9 cellular contexts compared by ENCODE assay signal in genomic region chr17:80478487-80479245, GRCh38. TPM values are rescaled to one million over a fixed set of nuclear protein-coding genes. Genes with fewer than 3 reads are reported as not detected.
A peak's percentile ranks its signal among the peaks of the same experiment; 100 is the strongest.
DNase-seq lines count a peak whose midpoint lies in the region; ATAC-seq and TF ChIP-seq lines count a peak whose summit lies in the region.
"Had no signal": no experiment of that assay in that cellular context is flagged by ENCODE, and none has a peak within 500 bp of the region (broad histone marks: within the 10 kb centered on the region; RNA-seq: fewer than 3 reads in every experiment).

No MANE protein-coding gene starts in this region.

- no peak overlapping the region for H3K4me3 ChIP-seq in CD8-positive, alpha-beta T cell (ENCODE audit: low read depth, low read length)
- H3K4me3 ChIP-seq in SJSA1: peak overlapping the region; percentile 27
- H3K4me3 ChIP-seq in right cardiac atrium (ENCODE audit: low read length): peak overlapping the region; percentile 31
- H3K4me3 ChIP-seq in sigmoid colon: peak overlapping the region; percentile 30 to 64 (median 58)

- H3K27me3 Mint-ChIP-seq in CD8-positive, alpha-beta T cell (ENCODE audit: low read depth): peaks cover 57% of the 10 kb centered on the region

- H3K36me3 Mint-ChIP-seq in CD8-positive, alpha-beta T cell: no peaks in the 10 kb centered on the region

- ATAC-seq in CD8-positive, alpha-beta T cell: no peak
- ATAC-seq in right cardiac atrium (peak in 1 of 2 donors; percentile 4), HG02798 (IDR thresholded peaks at IDR 0.05; ENCODE audit: poor library complexity, unreplicated experiment) (no peak), GM21723 (IDR thresholded peaks at IDR 0.05; ENCODE audit: unreplicated experiment) (no peak)

- H3K9me3 ChIP-seq in CD8-positive, alpha-beta T cell (ENCODE audit: low read length): no peaks in the 10 kb centered on the region
- peaks cover 13% of the 10 kb centered on the region for H3K9me3 ChIP-seq in SJSA1 (replicated peaks)
- no peaks in the 10 kb centered on the region for H3K9me3 ChIP-seq in right cardiac atrium (ENCODE audit: control insufficient read depth, low read length)
- no peaks in the 10 kb centered on the region for H3K9me3 ChIP-seq in sigmoid colon

- H3K27ac Mint-ChIP-seq in CD8-positive, alpha-beta T cell: no peak overlapping the region

- no peaks in the 10 kb centered on the region for H3K9me3 Mint-ChIP-seq in CD8-positive, alpha-beta T cell

- no peak for DNase-seq in CD8-positive, alpha-beta T cell
- DNase-seq in SJSA1 (ENCODE audit: low read depth in 1 of 2, low spot score in 2 of 2) (no peak), right cardiac atrium (peak in 2 of 3 donors; percentile 40 to 41), sigmoid colon (no peak), NCI-H1417 treated with DMSO at 0.1 percent for 48 hours (lab: John Stamatoyannopoulos, UW) (no peak)
- DNase-seq: activated gamma-delta T cell treated with Interleukin-2 at 50 U/mL for 16 hours had no signal

- H3K36me3 ChIP-seq in CD8-positive, alpha-beta T cell (ENCODE audit: insufficient read depth, low read length): no peaks in the 10 kb centered on the region
- H3K36me3 ChIP-seq in SJSA1: no peaks in the 10 kb centered on the region; the same call in 1 of the 2 replicates
- no peaks in the 10 kb centered on the region for H3K36me3 ChIP-seq in sigmoid colon

- no peak overlapping the region for H3K27ac ChIP-seq in CD8-positive, alpha-beta T cell (ENCODE audit: low read depth, low read length)
- no peak overlapping the region for H3K27ac ChIP-seq in SJSA1
- no peak overlapping the region for H3K27ac ChIP-seq in right cardiac atrium (ENCODE audit: low read length)
- peak overlapping the region in 1 of 4 donors; percentile 22 for H3K27ac ChIP-seq in sigmoid colon
- H3K27ac ChIP-seq: epithelial cell of prostate had no signal

- intact Hi-C loops in CD8-positive, alpha-beta T cell (cut with DNase I, micrococcal nuclease): no loop called here
- intact Hi-C loops in right cardiac atrium (cut with DNase I) (no loop called here), sigmoid colon (cut with DNase I) (loop anchor here (1.0 to 10.0 kb wide), 4 partner anchors 52 to 384 kb away; no protein-coding TSS in a partner anchor)

- H3K4me1 ChIP-seq in CD8-positive, alpha-beta T cell (ENCODE audit: insufficient read depth, low read length): peaks cover 26% of the 10 kb centered on the region
- peaks cover 51% of the 10 kb centered on the region for H3K4me1 ChIP-seq in SJSA1 (replicated peaks)
- H3K4me1 ChIP-seq in right cardiac atrium (ENCODE audit: control insufficient read depth, insufficient read depth, low read length): peaks cover 2% of the 10 kb centered on the region
- H3K4me1 ChIP-seq in sigmoid colon: peaks cover 6 to 51% (median 49%) of the 10 kb centered on the region in 4 donors

- no peak for TF ChIP-seq POLR2A in sigmoid colon (IDR thresholded peaks at IDR 0.05)

- TF ChIP-seq CTCF in CD8-positive, alpha-beta T cell (IDR thresholded peaks at IDR 0.05): no peak
- no peak for TF ChIP-seq CTCF in sigmoid colon (IDR thresholded peaks at IDR 0.05)

- peaks cover 17% of the 10 kb centered on the region for H3K4me1 Mint-ChIP-seq in CD8-positive, alpha-beta T cell (ENCODE audit: low read depth)

- TF ChIP-seq EP300 in sigmoid colon (IDR thresholded peaks at IDR 0.05): no peak

- H3K27me3 ChIP-seq in CD8-positive, alpha-beta T cell (ENCODE audit: insufficient read depth, low read length): peaks cover 42% of the 10 kb centered on the region
- peaks cover 82% of the 10 kb centered on the region for H3K27me3 ChIP-seq in SJSA1 (replicated peaks)
- H3K27me3 ChIP-seq in right cardiac atrium (ENCODE audit: control insufficient read depth, insufficient read depth): no peaks in the 10 kb centered on the region
- peaks cover 25 to 83% (median 72%) of the 10 kb centered on the region in 3 donors for H3K27me3 ChIP-seq in sigmoid colon

- WGBS in right cardiac atrium: 4% methylated on average over 51 of the region's 51 CpGs
- WGBS in sigmoid colon, 2 donors: 5 to 7% methylated on average over 51 of the region's 51 CpGs

- CTCF ChIA-PET in CD8-positive, alpha-beta T cell (lab: Charles Lee): interaction anchor here (0.7 to 1.0 kb wide), 2 partner anchors 12 to 1716 kb away, joined by 3 to 4 read pairs; no protein-coding TSS in a partner anchor

- POLR2A ChIA-PET in CD8-positive, alpha-beta T cell (lab: Charles Lee): no interaction called here

- H3K4me3 Mint-ChIP-seq in CD8-positive, alpha-beta T cell: peak overlapping the region; percentile 61

RNA-seq across cellular contexts. Expression of gene NPTX1, which starts 2.3 kb away (rescaled TPM):
- total RNA-seq in CD8-positive, alpha-beta T cell: under 1 TPM; 0.06 to 0.30 TPM
- 0.32 TPM in 1 of 2 replicates, not detected in the other for total RNA-seq in SJSA1 (2014; rRNA removed; shearing (Covaris generic))
- total RNA-seq in right cardiac atrium (not detected), sigmoid colon (10 to 100 TPM; 36.9 to 67.3 (median 46.0) TPM)
- polyA plus RNA-seq in right cardiac atrium (0.02 TPM), sigmoid colon (1 to 10 TPM in 1 of 3 donors, under 1 TPM in 2; 0.60 to 1.9 (median 0.69) TPM)

Comparison
In these comparisons a context has a peak if more than half of its experiments do, and no peak if none do; other contexts are left out.
1. DNase-seq: peak in right cardiac atrium (2 of 3); none in CD8-positive, alpha-beta T cell (0 of 7), SJSA1 (0 of 2), sigmoid colon (single experiment) and NCI-H1417 treated with DMSO at 0.1 percent for 48 hours (single experiment).
2. RNA of gene NPTX1, which starts 2.3 kb away (total RNA-seq): 36.9 to 67.3 TPM in sigmoid colon; 0.32 TPM in SJSA1, 0.06 to 0.30 TPM in CD8-positive, alpha-beta T cell and not detected in right cardiac atrium; every median in the first group is over 10 times any median in the second.